27 cellular contexts compared by ENCODE assay signal in the genomic region with DNA sequence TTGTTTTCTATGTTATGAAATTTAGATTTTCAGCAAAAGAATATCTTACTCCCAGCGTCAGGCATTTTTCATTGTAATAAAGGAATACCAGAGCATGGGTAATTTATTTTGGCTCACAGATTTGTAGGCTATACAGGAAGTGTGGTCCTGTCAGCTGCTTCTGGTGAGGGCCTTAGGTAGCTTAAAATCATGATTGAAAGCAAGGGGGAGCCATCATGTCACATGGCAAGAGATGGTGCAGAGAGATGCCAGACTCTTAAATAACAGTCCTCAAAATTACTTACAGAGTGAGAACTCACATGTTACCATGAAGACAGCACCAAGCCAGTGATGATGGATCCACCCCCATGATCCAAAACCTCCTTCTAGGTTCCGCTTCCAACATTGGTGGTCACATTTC.
"Had no signal": no experiment of that assay in that cellular context is flagged by ENCODE, and none has a peak within 500 bp of the region (broad histone marks: within the 10 kb centered on the region; RNA-seq: fewer than 3 reads in every experiment).

No MANE protein-coding gene starts in this region.

- H3K36me3 ChIP-seq: gastrocnemius medialis, left lung, ovary, sigmoid colon, stomach, tibial artery had no signal

- H3K4me1 Mint-ChIP-seq: naive thymus-derived CD4-positive, alpha-beta T cell; nephron; stimulated activated effector memory CD8-positive, alpha-beta T cell treated with anti-CD3 and anti-CD28 coated beads, Interleukin-12 subunit alpha, Interleukin-12 subunit beta, amount 100 ng/mL, for 72 hours had no signal

- H3K9me3 Mint-ChIP-seq: nephron, type B pancreatic cell had no signal

- H3K4me3 ChIP-seq: gastrocnemius medialis, left lung, ovary, psoas muscle, sigmoid colon, stomach, testis, tibial artery had no signal

- DNase-seq: cortex of kidney; effector memory CD8-positive, alpha-beta T cell; foreskin fibroblast; gastrocnemius medialis; head of caudate nucleus; left cardiac atrium; left lung; mesenchymal stem cell; midbrain; naive thymus-derived CD4-positive, alpha-beta T cell; occipital lobe; ovary; posterior cingulate gyrus; psoas muscle; right cardiac atrium; sigmoid colon; stimulated activated CD4-positive, alpha-beta T cell treated with anti-CD3 and anti-CD28 coated beads, Interleukin-2, amount 100 ng/mL, for 24 hours; stimulated activated CD4-positive, alpha-beta T cell treated with anti-CD3 and anti-CD28 coated beads, Interleukin-4, amount 100 ng/mL, for 24 hours; stimulated activated naive CD4-positive, alpha-beta T cell treated with Interleukin-2 at 50 U/mL for 16 hours; stomach; testis; tibial artery had no signal

- H3K27ac ChIP-seq: epithelial cell of prostate, gastrocnemius medialis, left lung, ovary, psoas muscle, sigmoid colon, stomach, testis, tibial artery had no signal

- H3K27me3 Mint-ChIP-seq: effector memory CD8-positive, alpha-beta T cell; naive thymus-derived CD4-positive, alpha-beta T cell; type B pancreatic cell had no signal

- H3K36me3 Mint-ChIP-seq: naive thymus-derived CD4-positive, alpha-beta T cell; stimulated activated effector memory CD8-positive, alpha-beta T cell treated with anti-CD3 and anti-CD28 coated beads, Interleukin-12 subunit alpha, Interleukin-12 subunit beta, amount 100 ng/mL, for 72 hours; type B pancreatic cell had no signal

- H3K27me3 ChIP-seq: gastrocnemius medialis, left lung, ovary, sigmoid colon, stomach, testis, tibial artery had no signal

- ATAC-seq: effector memory CD8-positive, alpha-beta T cell; esophagus mucosa; gastrocnemius medialis; left cardiac atrium; left lung; naive thymus-derived CD4-positive, alpha-beta T cell; psoas muscle; right cardiac atrium; stimulated activated effector memory CD8-positive, alpha-beta T cell treated with anti-CD3 and anti-CD28 coated beads, Interleukin-12 subunit alpha, Interleukin-12 subunit beta, amount 100 ng/mL, for 72 hours had no signal

- H3K9me3 ChIP-seq: gastrocnemius medialis, ovary, psoas muscle, sigmoid colon, stomach, testis, tibial artery had no signal

- H3K4me3 Mint-ChIP-seq: effector memory CD8-positive, alpha-beta T cell; naive thymus-derived CD4-positive, alpha-beta T cell; nephron; stimulated activated effector memory CD8-positive, alpha-beta T cell treated with anti-CD3 and anti-CD28 coated beads, Interleukin-12 subunit alpha, Interleukin-12 subunit beta, amount 100 ng/mL, for 72 hours; type B pancreatic cell had no signal

- H3K4me1 ChIP-seq: gastrocnemius medialis, left lung, psoas muscle, sigmoid colon, stomach, testis, tibial artery had no signal

- H3K27ac Mint-ChIP-seq: effector memory CD8-positive, alpha-beta T cell; naive thymus-derived CD4-positive, alpha-beta T cell; nephron; stimulated activated effector memory CD8-positive, alpha-beta T cell treated with anti-CD3 and anti-CD28 coated beads, Interleukin-12 subunit alpha, Interleukin-12 subunit beta, amount 100 ng/mL, for 72 hours; type B pancreatic cell had no signal
